18 cellular contexts compared by ENCODE assay signal in the genomic region with DNA sequence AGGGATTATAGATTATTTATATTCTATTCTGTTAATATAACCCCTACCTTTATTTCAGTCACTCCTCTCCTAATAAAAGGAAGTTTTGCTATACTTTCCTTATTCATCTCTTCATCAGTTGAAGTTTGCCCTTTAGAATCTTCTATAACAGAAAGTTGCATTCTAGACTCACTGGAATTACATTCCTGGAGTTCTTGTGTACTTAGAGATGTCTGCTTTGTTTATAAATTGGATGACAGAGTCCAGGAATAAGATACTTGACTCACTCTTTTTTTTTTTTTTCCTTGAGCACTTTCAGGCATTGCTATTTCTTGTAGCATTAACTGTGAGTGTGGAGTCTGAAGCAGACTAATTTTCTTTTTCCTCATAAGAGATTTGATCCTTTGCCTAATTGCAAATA.
DNase-seq lines count a peak whose midpoint lies in the region; ATAC-seq, FAIRE-seq and TF ChIP-seq lines count a peak whose summit lies in the region.
"Had no signal": no experiment of that assay in that cellular context is flagged by ENCODE, and none has a peak within 500 bp of the region (broad histone marks: within the 10 kb centered on the region; RNA-seq: fewer than 3 reads in every experiment).

No MANE protein-coding gene starts in this region.

- no peaks in the 10 kb centered on the region for H3K4me1 ChIP-seq in astrocyte (ENCODE audit: insufficient read depth, low read length)
- H3K4me1 ChIP-seq in CD8-positive, alpha-beta T cell (ENCODE audit: insufficient read depth, low read length) = no peaks in the 10 kb centered on the region
- H3K4me1 ChIP-seq: gastrocnemius medialis, pancreas had no signal

- no peak overlapping the region for H3K4me3 Mint-ChIP-seq in astrocyte (ENCODE audit: unreplicated experiment)
- H3K4me3 Mint-ChIP-seq in CD8-positive, alpha-beta T cell = no peak overlapping the region
- H3K4me3 Mint-ChIP-seq in activated CD4-positive, alpha-beta T cell treated with anti-CD3 and anti-CD28 coated beads, Interleukin-2, amount 10 ng/mL, durations not matched to agents 24 days and 14 days = no peak overlapping the region
- H3K4me3 Mint-ChIP-seq: activated CD8-positive, alpha-beta T cell treated with anti-CD3 and anti-CD28 coated beads, Interleukin-2, amount 10 ng/mL, durations not matched to agents 7 days and 5 days; activated T-helper 17 cell treated with anti-CD3 and anti-CD28 coated beads, Interleukin-2, amount 50 U/mL, for 72 hours; GM23338; immature natural killer cell had no signal

- no peak for ATAC-seq in GM21717 (IDR thresholded peaks at IDR 0.05; ENCODE audit: unreplicated experiment)
- no peak for ATAC-seq in CD8-positive, alpha-beta T cell
- ATAC-seq: activated CD8-positive, alpha-beta T cell treated with anti-CD3 and anti-CD28 coated beads, Interleukin-2, amount 10 ng/mL, durations not matched to agents 7 days and 5 days; activated T-helper 17 cell treated with anti-CD3 and anti-CD28 coated beads, Interleukin-2, amount 50 U/mL, for 72 hours; gastrocnemius medialis; GM23338; pancreas had no signal

- H3K27ac ChIP-seq in astrocyte (ENCODE audit: low read depth, low read length) = no peak overlapping the region
- H3K27ac ChIP-seq in CD8-positive, alpha-beta T cell (ENCODE audit: low read depth, low read length) = no peak overlapping the region
- H3K27ac ChIP-seq: gastrocnemius medialis, pancreas, thoracic aorta had no signal

- no peaks in the 10 kb centered on the region for H3K36me3 ChIP-seq in astrocyte (ENCODE audit: insufficient read depth, low read length)
- H3K36me3 ChIP-seq in CD8-positive, alpha-beta T cell (ENCODE audit: insufficient read depth, low read length) = no peaks in the 10 kb centered on the region
- H3K36me3 ChIP-seq: gastrocnemius medialis, pancreas, thoracic aorta had no signal

- intact Hi-C loops in CD8-positive, alpha-beta T cell (cut with DNase I, micrococcal nuclease) = no loop called here
- intact Hi-C loops in activated CD4-positive, alpha-beta T cell treated with anti-CD3 and anti-CD28 coated beads, Interleukin-2, amount 10 ng/mL, durations not matched to agents 24 days and 14 days (cut with micrococcal nuclease) = no loop called here

- H3K4me3 ChIP-seq in astrocyte (ENCODE audit: insufficient read depth, low read depth, low read length) = no peak overlapping the region
- no peak overlapping the region for H3K4me3 ChIP-seq in CD8-positive, alpha-beta T cell (ENCODE audit: low read depth, low read length)
- H3K4me3 ChIP-seq: gastrocnemius medialis, GM23338, pancreas, thoracic aorta had no signal

- FAIRE-seq in astrocyte (lab: Jason Lieb, UNC) = peak; percentile 86
- FAIRE-seq: pancreas had no signal

- no peak overlapping the region for H3K9ac ChIP-seq in astrocyte (ENCODE audit: low read length)

- no peak for TF ChIP-seq CTCF in astrocyte (IDR thresholded peaks at IDR 0.05; ENCODE audit: insufficient read depth, low read depth, low read length)
- TF ChIP-seq CTCF in CD8-positive, alpha-beta T cell (IDR thresholded peaks at IDR 0.05) = no peak

- peak overlapping the region; percentile 20 for H3K4me2 ChIP-seq in astrocyte (ENCODE audit: low read length)
- H3K4me2 ChIP-seq: GM23338 had no signal

- H3K79me2 ChIP-seq in astrocyte (ENCODE audit: insufficient read depth, low read length) = no peaks in the 10 kb centered on the region

- CTCF ChIA-PET in CD8-positive, alpha-beta T cell (lab: Charles Lee) = no interaction called here

- H3K9me3 Mint-ChIP-seq in astrocyte (ENCODE audit: unreplicated experiment) = no peaks in the 10 kb centered on the region
- H3K9me3 Mint-ChIP-seq in CD8-positive, alpha-beta T cell = no peaks in the 10 kb centered on the region
- H3K9me3 Mint-ChIP-seq in activated CD4-positive, alpha-beta T cell treated with anti-CD3 and anti-CD28 coated beads, Interleukin-2, amount 10 ng/mL, durations not matched to agents 24 days and 14 days = no peaks in the 10 kb centered on the region
- H3K9me3 Mint-ChIP-seq: activated T-helper 17 cell treated with anti-CD3 and anti-CD28 coated beads, Interleukin-2, amount 50 U/mL, for 72 hours; GM23338 had no signal

- peak overlapping the region; percentile 86 for H3K27ac Mint-ChIP-seq in astrocyte (ENCODE audit: unreplicated experiment)
- H3K27ac Mint-ChIP-seq in CD8-positive, alpha-beta T cell = no peak overlapping the region
- H3K27ac Mint-ChIP-seq in activated CD4-positive, alpha-beta T cell treated with anti-CD3 and anti-CD28 coated beads, Interleukin-2, amount 10 ng/mL, durations not matched to agents 24 days and 14 days = no peak overlapping the region
- H3K27ac Mint-ChIP-seq: activated CD8-positive, alpha-beta T cell treated with anti-CD3 and anti-CD28 coated beads, Interleukin-2, amount 10 ng/mL, durations not matched to agents 7 days and 5 days; activated T-helper 17 cell treated with anti-CD3 and anti-CD28 coated beads, Interleukin-2, amount 50 U/mL, for 72 hours; GM23338; immature natural killer cell had no signal

- peaks cover 16% of the 10 kb centered on the region for H3K4me1 Mint-ChIP-seq in astrocyte (ENCODE audit: low read depth, unreplicated experiment)
- no peaks in the 10 kb centered on the region for H3K4me1 Mint-ChIP-seq in CD8-positive, alpha-beta T cell (ENCODE audit: low read depth)
- H3K4me1 Mint-ChIP-seq in activated CD4-positive, alpha-beta T cell treated with anti-CD3 and anti-CD28 coated beads, Interleukin-2, amount 10 ng/mL, durations not matched to agents 24 days and 14 days = no peaks in the 10 kb centered on the region
- H3K4me1 Mint-ChIP-seq: activated T-helper 17 cell treated with anti-CD3 and anti-CD28 coated beads, Interleukin-2, amount 50 U/mL, for 72 hours; GM23338; immature natural killer cell had no signal

- peaks cover under 1% of the 10 kb centered on the region for H3K27me3 Mint-ChIP-seq in astrocyte (ENCODE audit: low read depth, unreplicated experiment)
- H3K27me3 Mint-ChIP-seq in CD8-positive, alpha-beta T cell (ENCODE audit: low read depth) = no peaks in the 10 kb centered on the region
- H3K27me3 Mint-ChIP-seq in activated CD4-positive, alpha-beta T cell treated with anti-CD3 and anti-CD28 coated beads, Interleukin-2, amount 10 ng/mL, durations not matched to agents 24 days and 14 days = no peaks in the 10 kb centered on the region
- H3K27me3 Mint-ChIP-seq: activated T-helper 17 cell treated with anti-CD3 and anti-CD28 coated beads, Interleukin-2, amount 50 U/mL, for 72 hours had no signal

- H3K36me3 Mint-ChIP-seq in astrocyte (ENCODE audit: low read depth, unreplicated experiment) = no peaks in the 10 kb centered on the region
- H3K36me3 Mint-ChIP-seq in CD8-positive, alpha-beta T cell = no peaks in the 10 kb centered on the region
- H3K36me3 Mint-ChIP-seq in activated CD4-positive, alpha-beta T cell treated with anti-CD3 and anti-CD28 coated beads, Interleukin-2, amount 10 ng/mL, durations not matched to agents 24 days and 14 days (ENCODE audit: low read depth) = no peaks in the 10 kb centered on the region
- H3K36me3 Mint-ChIP-seq: immature natural killer cell had no signal

- H4K20me1 ChIP-seq in astrocyte (ENCODE audit: insufficient read depth, low read length) = no peaks in the 10 kb centered on the region

- H2AFZ ChIP-seq in astrocyte (ENCODE audit: low read depth, low read length) = no peak overlapping the region
- H2AFZ ChIP-seq: GM23338 had no signal

- no peaks in the 10 kb centered on the region for H3K9me3 ChIP-seq in astrocyte (ENCODE audit: insufficient read depth, low read depth, low read length)
- no peaks in the 10 kb centered on the region for H3K9me3 ChIP-seq in CD8-positive, alpha-beta T cell (ENCODE audit: low read length)
- H3K9me3 ChIP-seq: gastrocnemius medialis, pancreas, thoracic aorta had no signal

- DNase-seq in GM04504 (ENCODE audit: low read depth) = peak; percentile 21
- DNase-seq in astrocyte (ENCODE audit: low read depth) = peak; percentile 82
- peak; percentile 24 for DNase-seq in foreskin melanocyte
- DNase-seq in stromal cell of bone marrow (ENCODE audit: low read depth) = peak; percentile 18
- no peak for DNase-seq in CD8-positive, alpha-beta T cell
- DNase-seq in activated CD4-positive, alpha-beta T cell treated with anti-CD3 and anti-CD28 coated beads, Interleukin-2, amount 10 ng/mL, durations not matched to agents 24 days and 14 days = no peak
- DNase-seq: activated CD8-positive, alpha-beta T cell treated with anti-CD3 and anti-CD28 coated beads, Interleukin-2, amount 10 ng/mL, durations not matched to agents 7 days and 5 days; Calu3; dermis blood vessel endothelial cell; gastrocnemius medialis; immature natural killer cell; KG1; NCI-H1417 treated with DMSO at 0.1 percent for 48 hours; pancreas had no signal

- no peaks in the 10 kb centered on the region for H3K27me3 ChIP-seq in astrocyte (ENCODE audit: insufficient read depth, low read length)
- no peaks in the 10 kb centered on the region for H3K27me3 ChIP-seq in CD8-positive, alpha-beta T cell (ENCODE audit: insufficient read depth, low read length)
- H3K27me3 ChIP-seq: gastrocnemius medialis, pancreas had no signal

- POLR2A ChIA-PET in CD8-positive, alpha-beta T cell (lab: Charles Lee) = no interaction called here

Comparison
In these comparisons a context has a peak if more than half of its experiments do, and no peak if none do; other contexts are left out.
1. DNase-seq: peak in GM04504 (single experiment), astrocyte (single experiment), foreskin melanocyte (single experiment) and stromal cell of bone marrow (single experiment); none in CD8-positive, alpha-beta T cell (0 of 7) and activated CD4-positive, alpha-beta T cell treated with anti-CD3 and anti-CD28 coated beads, Interleukin-2, amount 10 ng/mL, durations not matched to agents 24 days and 14 days (single experiment).